ENCODE assay signal across 1 cellular context in the genomic region with DNA sequence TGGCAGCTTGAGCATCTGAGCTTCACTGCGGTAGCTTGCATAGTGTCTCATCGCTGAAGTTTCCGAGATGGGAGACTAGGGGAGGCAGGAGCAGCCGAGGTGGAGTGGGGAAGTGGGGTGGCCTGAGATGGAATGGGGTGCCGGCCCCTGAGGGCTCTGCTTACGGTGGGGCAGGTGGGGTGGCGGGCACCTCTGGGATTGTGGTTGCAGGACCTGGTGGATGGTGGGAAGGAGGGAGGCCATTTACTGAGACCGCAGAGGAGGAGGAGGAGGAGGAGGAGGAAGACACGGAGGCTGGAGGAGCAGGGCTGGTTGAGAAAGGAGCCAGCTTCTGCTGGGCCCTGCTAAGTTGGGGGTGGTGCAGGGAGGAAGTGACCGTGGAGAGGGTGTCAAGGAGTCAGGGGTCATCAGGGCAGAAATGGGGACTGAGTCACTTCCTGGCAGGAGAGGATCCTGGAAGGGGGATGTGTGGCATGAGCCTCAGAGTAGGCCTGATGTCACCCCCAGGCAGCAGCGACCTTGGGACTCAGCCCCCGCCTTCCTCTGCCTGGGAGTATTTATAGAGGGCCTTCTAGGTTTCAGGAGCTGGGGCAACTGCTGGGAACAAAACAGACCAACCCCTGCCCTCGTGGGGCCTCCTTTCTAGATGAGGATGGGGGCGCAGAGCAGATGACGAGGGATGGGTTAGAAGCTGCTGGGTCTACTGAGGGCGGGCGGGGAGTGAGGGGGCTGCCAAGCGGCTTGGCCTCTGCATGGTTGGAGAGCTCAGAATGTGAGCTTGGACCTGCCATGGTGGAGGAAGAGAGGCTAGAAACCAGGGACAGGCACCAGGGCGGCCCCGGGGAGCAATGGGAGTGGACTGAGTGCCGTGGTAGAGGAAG.
A peak's percentile ranks its signal among the peaks of the same experiment; 100 is the strongest.
TF ChIP-seq lines count a peak whose summit lies in the region.

No MANE protein-coding gene starts in this region.

TF ChIP-seq in K562, 482 proteins besides CTCF, POLR2A, EP300 and RAD21 (continued from another document):
- TF ChIP-seq, protein P1, sequence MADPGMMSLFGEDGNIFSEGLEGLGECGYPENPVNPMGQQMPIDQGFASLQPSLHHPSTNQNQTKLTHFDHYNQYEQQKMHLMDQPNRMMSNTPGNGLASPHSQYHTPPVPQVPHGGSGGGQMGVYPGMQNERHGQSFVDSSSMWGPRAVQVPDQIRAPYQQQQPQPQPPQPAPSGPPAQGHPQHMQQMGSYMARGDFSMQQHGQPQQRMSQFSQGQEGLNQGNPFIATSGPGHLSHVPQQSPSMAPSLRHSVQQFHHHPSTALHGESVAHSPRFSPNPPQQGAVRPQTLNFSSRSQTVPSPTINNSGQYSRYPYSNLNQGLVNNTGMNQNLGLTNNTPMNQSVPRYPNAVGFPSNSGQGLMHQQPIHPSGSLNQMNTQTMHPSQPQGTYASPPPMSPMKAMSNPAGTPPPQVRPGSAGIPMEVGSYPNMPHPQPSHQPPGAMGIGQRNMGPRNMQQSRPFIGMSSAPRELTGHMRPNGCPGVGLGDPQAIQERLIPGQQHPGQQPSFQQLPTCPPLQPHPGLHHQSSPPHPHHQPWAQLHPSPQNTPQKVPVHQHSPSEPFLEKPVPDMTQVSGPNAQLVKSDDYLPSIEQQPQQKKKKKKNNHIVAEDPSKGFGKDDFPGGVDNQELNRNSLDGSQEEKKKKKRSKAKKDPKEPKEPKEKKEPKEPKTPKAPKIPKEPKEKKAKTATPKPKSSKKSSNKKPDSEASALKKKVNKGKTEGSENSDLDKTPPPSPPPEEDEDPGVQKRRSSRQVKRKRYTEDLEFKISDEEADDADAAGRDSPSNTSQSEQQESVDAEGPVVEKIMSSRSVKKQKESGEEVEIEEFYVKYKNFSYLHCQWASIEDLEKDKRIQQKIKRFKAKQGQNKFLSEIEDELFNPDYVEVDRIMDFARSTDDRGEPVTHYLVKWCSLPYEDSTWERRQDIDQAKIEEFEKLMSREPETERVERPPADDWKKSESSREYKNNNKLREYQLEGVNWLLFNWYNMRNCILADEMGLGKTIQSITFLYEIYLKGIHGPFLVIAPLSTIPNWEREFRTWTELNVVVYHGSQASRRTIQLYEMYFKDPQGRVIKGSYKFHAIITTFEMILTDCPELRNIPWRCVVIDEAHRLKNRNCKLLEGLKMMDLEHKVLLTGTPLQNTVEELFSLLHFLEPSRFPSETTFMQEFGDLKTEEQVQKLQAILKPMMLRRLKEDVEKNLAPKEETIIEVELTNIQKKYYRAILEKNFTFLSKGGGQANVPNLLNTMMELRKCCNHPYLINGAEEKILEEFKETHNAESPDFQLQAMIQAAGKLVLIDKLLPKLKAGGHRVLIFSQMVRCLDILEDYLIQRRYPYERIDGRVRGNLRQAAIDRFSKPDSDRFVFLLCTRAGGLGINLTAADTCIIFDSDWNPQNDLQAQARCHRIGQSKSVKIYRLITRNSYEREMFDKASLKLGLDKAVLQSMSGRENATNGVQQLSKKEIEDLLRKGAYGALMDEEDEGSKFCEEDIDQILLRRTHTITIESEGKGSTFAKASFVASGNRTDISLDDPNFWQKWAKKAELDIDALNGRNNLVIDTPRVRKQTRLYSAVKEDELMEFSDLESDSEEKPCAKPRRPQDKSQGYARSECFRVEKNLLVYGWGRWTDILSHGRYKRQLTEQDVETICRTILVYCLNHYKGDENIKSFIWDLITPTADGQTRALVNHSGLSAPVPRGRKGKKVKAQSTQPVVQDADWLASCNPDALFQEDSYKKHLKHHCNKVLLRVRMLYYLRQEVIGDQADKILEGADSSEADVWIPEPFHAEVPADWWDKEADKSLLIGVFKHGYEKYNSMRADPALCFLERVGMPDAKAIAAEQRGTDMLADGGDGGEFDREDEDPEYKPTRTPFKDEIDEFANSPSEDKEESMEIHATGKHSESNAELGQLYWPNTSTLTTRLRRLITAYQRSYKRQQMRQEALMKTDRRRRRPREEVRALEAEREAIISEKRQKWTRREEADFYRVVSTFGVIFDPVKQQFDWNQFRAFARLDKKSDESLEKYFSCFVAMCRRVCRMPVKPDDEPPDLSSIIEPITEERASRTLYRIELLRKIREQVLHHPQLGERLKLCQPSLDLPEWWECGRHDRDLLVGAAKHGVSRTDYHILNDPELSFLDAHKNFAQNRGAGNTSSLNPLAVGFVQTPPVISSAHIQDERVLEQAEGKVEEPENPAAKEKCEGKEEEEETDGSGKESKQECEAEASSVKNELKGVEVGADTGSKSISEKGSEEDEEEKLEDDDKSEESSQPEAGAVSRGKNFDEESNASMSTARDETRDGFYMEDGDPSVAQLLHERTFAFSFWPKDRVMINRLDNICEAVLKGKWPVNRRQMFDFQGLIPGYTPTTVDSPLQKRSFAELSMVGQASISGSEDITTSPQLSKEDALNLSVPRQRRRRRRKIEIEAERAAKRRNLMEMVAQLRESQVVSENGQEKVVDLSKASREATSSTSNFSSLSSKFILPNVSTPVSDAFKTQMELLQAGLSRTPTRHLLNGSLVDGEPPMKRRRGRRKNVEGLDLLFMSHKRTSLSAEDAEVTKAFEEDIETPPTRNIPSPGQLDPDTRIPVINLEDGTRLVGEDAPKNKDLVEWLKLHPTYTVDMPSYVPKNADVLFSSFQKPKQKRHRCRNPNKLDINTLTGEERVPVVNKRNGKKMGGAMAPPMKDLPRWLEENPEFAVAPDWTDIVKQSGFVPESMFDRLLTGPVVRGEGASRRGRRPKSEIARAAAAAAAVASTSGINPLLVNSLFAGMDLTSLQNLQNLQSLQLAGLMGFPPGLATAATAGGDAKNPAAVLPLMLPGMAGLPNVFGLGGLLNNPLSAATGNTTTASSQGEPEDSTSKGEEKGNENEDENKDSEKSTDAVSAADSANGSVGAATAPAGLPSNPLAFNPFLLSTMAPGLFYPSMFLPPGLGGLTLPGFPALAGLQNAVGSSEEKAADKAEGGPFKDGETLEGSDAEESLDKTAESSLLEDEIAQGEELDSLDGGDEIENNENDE (IDR thresholded peaks at IDR 0.05; ENCODE audit: low read depth, low read length), result no peak
- TF ChIP-seq NR2C2 (CRISPR knock-in tag; IDR thresholded peaks at IDR 0.05) (peak; percentile 62; the same call in 1 of the 2 replicates), NR2C2 (tag; IDR thresholded peaks at IDR 0.05) (peak; percentile 63; the same call in 1 of the 2 replicates), GMEB1 (CRISPR knock-in tag; IDR thresholded peaks at IDR 0.05) (no peak), TCF3 (CRISPR knock-in tag; IDR thresholded peaks at IDR 0.05) (no peak), HMG20B (CRISPR knock-in tag; IDR thresholded peaks at IDR 0.05) (no peak), KLF10 (CRISPR knock-in tag; IDR thresholded peaks at IDR 0.05) (no peak), KAT7 (CRISPR knock-in tag; IDR thresholded peaks at IDR 0.05; ENCODE audit: borderline replicate concordance) (no peak), IFI16 (CRISPR knock-in tag; IDR thresholded peaks at IDR 0.05) (no peak), ZNF586 (CRISPR knock-in tag; conservative IDR thresholded peaks at IDR 0.05) (no peak), CTBP1 (IDR thresholded peaks at IDR 0.05; ENCODE audit: borderline replicate concordance) (no peak), E4F1 (CRISPR knock-in tag; IDR thresholded peaks at IDR 0.05; ENCODE audit: borderline replicate concordance) (no peak), ETV5 (CRISPR knock-in tag; IDR thresholded peaks at IDR 0.05; ENCODE audit: low read depth) (peak; percentile 62), YY1 (IDR thresholded peaks at IDR 0.05; ENCODE audit: borderline replicate concordance in 1 of 3, control insufficient read depth in 1 of 3, extremely low read depth in 1 of 3, insufficient read depth in 3 of 3, insufficient read length in 1 of 3, insufficient replicate concordance in 2 of 3, low read depth in 1 of 3, low read length in 2 of 3) (no peak), SRSF1 (IDR thresholded peaks at IDR 0.05; ENCODE audit: low read depth, low read length) (no peak), BRCA1 (IDR thresholded peaks at IDR 0.05) (no peak), BRCA1 (CRISPR knock-in tag; IDR thresholded peaks at IDR 0.05) (no peak), HDAC8 (tag; IDR thresholded peaks at IDR 0.05) (no peak), ZNF561 (CRISPR knock-in tag; conservative IDR thresholded peaks at IDR 0.05) (no peak), NR0B1 (IDR thresholded peaks at IDR 0.05; ENCODE audit: partially characterized antibody) (no peak), CC2D1A (IDR thresholded peaks at IDR 0.05) (no peak), ZNF217 (CRISPR knock-in tag; IDR thresholded peaks at IDR 0.05) (no peak), ADNP (tag; IDR thresholded peaks at IDR 0.05) (no peak), SNAPC5 (CRISPR knock-in tag; IDR thresholded peaks at IDR 0.05) (no peak), ZNF347 (CRISPR knock-in tag; IDR thresholded peaks at IDR 0.05; ENCODE audit: low read depth) (no peak), ZNF165 (CRISPR knock-in tag; IDR thresholded peaks at IDR 0.05; ENCODE audit: borderline replicate concordance) (no peak)
- TF ChIP-seq, protein P2, sequence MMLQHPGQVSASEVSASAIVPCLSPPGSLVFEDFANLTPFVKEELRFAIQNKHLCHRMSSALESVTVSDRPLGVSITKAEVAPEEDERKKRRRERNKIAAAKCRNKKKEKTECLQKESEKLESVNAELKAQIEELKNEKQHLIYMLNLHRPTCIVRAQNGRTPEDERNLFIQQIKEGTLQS (IDR thresholded peaks at IDR 0.05), result peak; percentile 33; the same call in 1 of the 2 replicates
- TF ChIP-seq, protein P2 (CRISPR knock-in tag; conservative IDR thresholded peaks at IDR 0.05), result no peak
